ENCODE assay signal across 19 cellular contexts in genomic region chr3:124593442-124593829, GRCh38.
DNase-seq lines count a peak whose midpoint lies in the region; ATAC-seq and TF ChIP-seq lines count a peak whose summit lies in the region.
"Had no signal": no experiment of that assay in that cellular context is flagged by ENCODE, and none has a peak within 500 bp of the region (broad histone marks: within the 10 kb centered on the region; RNA-seq: fewer than 3 reads in every experiment).

No MANE protein-coding gene starts in this region.

- no peak for TF ChIP-seq CTCF in Caco-2 (IDR thresholded peaks at IDR 0.05; ENCODE audit: insufficient read depth in 1 of 2, low read depth in 1 of 2, low read length in 1 of 2, severe bottlenecking in 1 of 2, unreplicated experiment in 1 of 2)
- TF ChIP-seq CTCF in Calu3 (IDR thresholded peaks at IDR 0.05; ENCODE audit: unreplicated experiment): no peak
- TF ChIP-seq CTCF in mesothelial cell of epicardium (IDR thresholded peaks at IDR 0.05; ENCODE audit: unreplicated experiment): no peak
- no peak for TF ChIP-seq CTCF in suprapubic skin (IDR thresholded peaks at IDR 0.05)

- intact Hi-C loops in Caco-2 (cut with micrococcal nuclease; ENCODE audit: unreplicated experiment): no loop called here
- intact Hi-C loops in Calu3 (cut with micrococcal nuclease; ENCODE audit: unreplicated experiment): loop anchor here (2.0 kb wide), 1 partner anchor 43 kb away; no protein-coding TSS in a partner anchor

- H3K9me3 ChIP-seq in Caco-2: no peaks in the 10 kb centered on the region
- H3K9me3 ChIP-seq in suprapubic skin: no peaks in the 10 kb centered on the region
- H3K9me3 ChIP-seq: heart left ventricle, right atrium auricular region, SJSA1 had no signal

- BruUV-seq in Caco-2 (replicated peaks; lab: Mats Ljungman, UMichigan) (no TSS peak), Calu3 (replicated peaks; lab: Mats Ljungman, UMichigan) (no TSS peak)

- peaks cover 48% of the 10 kb centered on the region for H3K4me1 Mint-ChIP-seq in Caco-2 (ENCODE audit: low read depth, unreplicated experiment)
- H3K4me1 Mint-ChIP-seq in Calu3 (ENCODE audit: low read depth, unreplicated experiment): peaks cover 47% of the 10 kb centered on the region
- H3K4me1 Mint-ChIP-seq in activated T-helper 17 cell treated with anti-CD3 and anti-CD28 coated beads, Interleukin-2, amount 50 U/mL, for 72 hours: peaks cover 19% of the 10 kb centered on the region
- H3K4me1 Mint-ChIP-seq in mesothelial cell of epicardium: peaks cover 38% of the 10 kb centered on the region
- H3K4me1 Mint-ChIP-seq: CD14-positive monocyte, natural killer cell had no signal

- H3K27ac Mint-ChIP-seq in Caco-2 (ENCODE audit: unreplicated experiment) (peak overlapping the region; percentile 95), Calu3 (ENCODE audit: unreplicated experiment) (peak overlapping the region; percentile 52), mesothelial cell of epicardium (peak overlapping the region; percentile 92)
- H3K27ac Mint-ChIP-seq in activated T-helper 17 cell treated with anti-CD3 and anti-CD28 coated beads, Interleukin-2, amount 50 U/mL, for 72 hours: no peak overlapping the region
- H3K27ac Mint-ChIP-seq: activated CD8-positive, alpha-beta memory T cell treated with anti-CD3 and anti-CD28 coated beads, Interleukin-2, amount 10 ng/mL, durations not matched to agents 7 days and 5 days; CD14-positive monocyte; natural killer cell; stimulated activated naive B cell treated with anti-CD40 and anti-IgM and Interleukin-4, amounts not matched to agents 10 μg/mL and 1 μg/mL and 100 μg/mL, for 72 hours had no signal

- ATAC-seq in activated T-helper 17 cell treated with anti-CD3 and anti-CD28 coated beads, Interleukin-2, amount 50 U/mL, for 72 hours (replicated peaks): no peak
- no peak for ATAC-seq in GM18867 (IDR thresholded peaks at IDR 0.05; ENCODE audit: unreplicated experiment)
- ATAC-seq: activated CD8-positive, alpha-beta memory T cell treated with anti-CD3 and anti-CD28 coated beads, Interleukin-2, amount 10 ng/mL, durations not matched to agents 7 days and 5 days; natural killer cell had no signal

- TF ChIP-seq EP300 in suprapubic skin (IDR thresholded peaks at IDR 0.05): no peak

- H3K4me3 Mint-ChIP-seq in Caco-2 (ENCODE audit: unreplicated experiment): peak overlapping the region; percentile 69
- H3K4me3 Mint-ChIP-seq in Calu3 (ENCODE audit: low read depth, unreplicated experiment): peak overlapping the region; percentile 60
- H3K4me3 Mint-ChIP-seq in activated T-helper 17 cell treated with anti-CD3 and anti-CD28 coated beads, Interleukin-2, amount 50 U/mL, for 72 hours: peak overlapping the region; percentile 37
- H3K4me3 Mint-ChIP-seq in mesothelial cell of epicardium: no peak overlapping the region
- H3K4me3 Mint-ChIP-seq: activated CD4-positive, alpha-beta T cell treated with anti-CD3 and anti-CD28 coated beads for 36 hours; activated CD8-positive, alpha-beta memory T cell treated with anti-CD3 and anti-CD28 coated beads, Interleukin-2, amount 10 ng/mL, durations not matched to agents 7 days and 5 days; brain; natural killer cell had no signal

- no peaks in the 10 kb centered on the region for H3K36me3 ChIP-seq in Caco-2 (ENCODE audit: control insufficient read depth, insufficient read depth, low read length)
- H3K36me3 ChIP-seq in suprapubic skin: no peaks in the 10 kb centered on the region
- H3K36me3 ChIP-seq: heart left ventricle, right atrium auricular region, SJSA1 had no signal

- peaks cover 69% of the 10 kb centered on the region for H3K4me1 ChIP-seq in Caco-2
- H3K4me1 ChIP-seq in suprapubic skin: no peaks in the 10 kb centered on the region
- H3K4me1 ChIP-seq: SJSA1 had no signal

- H3K27me3 ChIP-seq in Caco-2 (replicated peaks; ENCODE audit: control insufficient read depth, insufficient read depth, low read length) (no peaks in the 10 kb centered on the region), suprapubic skin (no peaks in the 10 kb centered on the region)
- H3K27me3 ChIP-seq: heart left ventricle, right atrium auricular region, SJSA1 had no signal

- POLR2A ChIA-PET in Caco-2 (lab: Charles Lee): no interaction called here

- H3K9me3 Mint-ChIP-seq in Caco-2 (ENCODE audit: unreplicated experiment): no peaks in the 10 kb centered on the region
- H3K9me3 Mint-ChIP-seq in Calu3 (ENCODE audit: low read depth, unreplicated experiment): no peaks in the 10 kb centered on the region
- no peaks in the 10 kb centered on the region for H3K9me3 Mint-ChIP-seq in activated T-helper 17 cell treated with anti-CD3 and anti-CD28 coated beads, Interleukin-2, amount 50 U/mL, for 72 hours
- H3K9me3 Mint-ChIP-seq in mesothelial cell of epicardium: no peaks in the 10 kb centered on the region
- H3K9me3 Mint-ChIP-seq: activated T-helper 2 cell treated with anti-CD3 and anti-CD28 coated beads, Interferon-gamma antibody, Interleukin-2, Interleukin-4, amounts not matched to agents 10 μg/mL and 5 μg/mL and 100 μg/mL, durations not matched to agents 14 hours and 24 hours and 36 hours; brain; CD14-positive monocyte; natural killer cell; stimulated activated naive B cell treated with anti-CD40 and anti-IgM and Interleukin-4, amounts not matched to agents 10 μg/mL and 1 μg/mL and 100 μg/mL, for 72 hours had no signal

- CTCF ChIA-PET in Caco-2 (lab: Charles Lee): no interaction called here
- CTCF ChIA-PET in Calu3 (lab: Charles Lee): no interaction called here

- H3K27ac ChIP-seq in suprapubic skin: no peak overlapping the region
- H3K27ac ChIP-seq: SJSA1 had no signal

- no peaks in the 10 kb centered on the region for H3K27me3 Mint-ChIP-seq in Caco-2 (ENCODE audit: insufficient read depth, unreplicated experiment)
- H3K27me3 Mint-ChIP-seq in Calu3 (ENCODE audit: unreplicated experiment): no peaks in the 10 kb centered on the region
- H3K27me3 Mint-ChIP-seq in activated T-helper 17 cell treated with anti-CD3 and anti-CD28 coated beads, Interleukin-2, amount 50 U/mL, for 72 hours: no peaks in the 10 kb centered on the region
- no peaks in the 10 kb centered on the region for H3K27me3 Mint-ChIP-seq in mesothelial cell of epicardium (ENCODE audit: low read depth)

- H3K4me3 ChIP-seq in Caco-2 (ENCODE audit: low read depth, low read length) (no peak overlapping the region), suprapubic skin (no peak overlapping the region)
- H3K4me3 ChIP-seq: heart left ventricle, right atrium auricular region, SJSA1 had no signal

- H3K36me3 Mint-ChIP-seq in Caco-2 (ENCODE audit: insufficient read depth, unreplicated experiment): peaks cover 21% of the 10 kb centered on the region
- H3K36me3 Mint-ChIP-seq in Calu3 (ENCODE audit: insufficient read depth, unreplicated experiment): peaks cover 14% of the 10 kb centered on the region
- no peaks in the 10 kb centered on the region for H3K36me3 Mint-ChIP-seq in activated T-helper 17 cell treated with anti-CD3 and anti-CD28 coated beads, Interleukin-2, amount 50 U/mL, for 72 hours (ENCODE audit: low read depth)
- no peaks in the 10 kb centered on the region for H3K36me3 Mint-ChIP-seq in mesothelial cell of epicardium
- H3K36me3 Mint-ChIP-seq: activated CD8-positive, alpha-beta memory T cell treated with anti-CD3 and anti-CD28 coated beads, Interleukin-2, amount 10 ng/mL, durations not matched to agents 7 days and 5 days; CD14-positive monocyte; natural killer cell; stimulated activated naive B cell treated with anti-CD40 and anti-IgM and Interleukin-4, amounts not matched to agents 10 μg/mL and 1 μg/mL and 100 μg/mL, for 72 hours had no signal

- DNase-seq in Caco-2 (no peak), Calu3 (no peak), mesothelial cell of epicardium (ENCODE audit: low spot score in 2 of 2, unreplicated experiment in 2 of 2) (no peak), suprapubic skin (ENCODE audit: low spot score in 2 of 2) (no peak), NCI-H510A treated with DMSO at 0.1 percent for 48 hours (lab: John Stamatoyannopoulos, UW) (no peak)
- DNase-seq: activated CD8-positive, alpha-beta memory T cell treated with anti-CD3 and anti-CD28 coated beads, Interleukin-2, amount 10 ng/mL, durations not matched to agents 7 days and 5 days; heart left ventricle; natural killer cell; NCI-H2081; stimulated activated CD4-positive, alpha-beta T cell treated with anti-CD3 and anti-CD28 coated beads, Interleukin-4, amount 100 ng/mL, for 1 hour; stimulated activated naive B cell treated with anti-CD40 and anti-IgM and Interleukin-4, amounts not matched to agents 10 μg/mL and 1 μg/mL and 100 μg/mL, for 72 hours had no signal

- no peak for TF ChIP-seq POLR2A in suprapubic skin (IDR thresholded peaks at IDR 0.05)

- 86% methylated on average over 2 of the region's 2 CpGs for WGBS in suprapubic skin
